Comparison of ENCODE assay signal across 1 cellular context in the genomic region with DNA sequence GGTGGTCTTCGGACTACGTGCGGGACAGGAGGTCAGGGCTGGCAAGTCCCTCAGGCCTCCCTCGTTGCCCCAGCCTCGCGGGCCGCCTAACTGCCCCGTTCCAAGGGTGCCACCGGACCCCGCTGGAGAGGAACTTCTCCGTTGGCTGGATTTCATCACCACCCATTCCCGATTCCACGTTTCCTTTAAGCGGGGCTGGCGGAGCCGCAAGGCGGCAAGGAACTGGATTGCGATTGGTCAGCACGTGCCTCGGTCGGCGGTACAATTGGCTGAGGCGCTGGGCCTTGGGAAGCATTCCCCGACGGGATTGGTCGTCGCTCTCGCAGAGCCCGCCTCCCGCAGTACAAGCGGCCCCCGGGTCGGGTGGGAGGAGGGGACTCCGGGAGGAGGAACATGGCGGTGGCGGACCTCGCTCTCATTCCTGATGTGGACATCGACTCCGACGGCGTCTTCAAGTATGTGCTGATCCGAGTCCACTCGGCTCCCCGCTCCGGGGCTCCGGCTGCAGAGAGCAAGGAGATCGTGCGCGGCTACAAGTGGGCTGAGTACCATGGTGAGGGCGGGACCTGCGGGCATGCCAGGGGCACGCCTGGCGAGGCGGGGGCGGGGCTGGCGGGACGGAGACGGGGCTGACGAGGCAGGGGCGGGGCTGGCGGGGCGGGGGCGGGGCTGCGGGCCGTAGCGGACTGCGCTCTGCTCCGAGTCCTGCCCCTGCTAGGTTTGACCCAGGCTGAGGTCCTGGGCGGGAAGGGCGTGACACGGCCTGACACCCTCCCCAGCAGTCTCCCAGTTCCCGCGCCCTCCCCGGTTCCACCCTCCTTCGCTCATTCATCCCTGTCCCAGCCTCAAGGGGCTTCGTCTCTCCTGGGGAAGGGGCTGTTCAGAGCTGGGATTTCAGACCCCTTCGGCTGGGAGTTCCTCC.
TF ChIP-seq lines count a peak whose summit lies in the region.

A gene (plus strand): TSS at position 372 of the 922 bp plus-strand sequence. CDS start 22 bp downstream, at position 394.

TF ChIP-seq in K562, 482 proteins besides CTCF, POLR2A, EP300 and RAD21 (continued from another document and continues in another):
- TF ChIP-seq, protein P1, sequence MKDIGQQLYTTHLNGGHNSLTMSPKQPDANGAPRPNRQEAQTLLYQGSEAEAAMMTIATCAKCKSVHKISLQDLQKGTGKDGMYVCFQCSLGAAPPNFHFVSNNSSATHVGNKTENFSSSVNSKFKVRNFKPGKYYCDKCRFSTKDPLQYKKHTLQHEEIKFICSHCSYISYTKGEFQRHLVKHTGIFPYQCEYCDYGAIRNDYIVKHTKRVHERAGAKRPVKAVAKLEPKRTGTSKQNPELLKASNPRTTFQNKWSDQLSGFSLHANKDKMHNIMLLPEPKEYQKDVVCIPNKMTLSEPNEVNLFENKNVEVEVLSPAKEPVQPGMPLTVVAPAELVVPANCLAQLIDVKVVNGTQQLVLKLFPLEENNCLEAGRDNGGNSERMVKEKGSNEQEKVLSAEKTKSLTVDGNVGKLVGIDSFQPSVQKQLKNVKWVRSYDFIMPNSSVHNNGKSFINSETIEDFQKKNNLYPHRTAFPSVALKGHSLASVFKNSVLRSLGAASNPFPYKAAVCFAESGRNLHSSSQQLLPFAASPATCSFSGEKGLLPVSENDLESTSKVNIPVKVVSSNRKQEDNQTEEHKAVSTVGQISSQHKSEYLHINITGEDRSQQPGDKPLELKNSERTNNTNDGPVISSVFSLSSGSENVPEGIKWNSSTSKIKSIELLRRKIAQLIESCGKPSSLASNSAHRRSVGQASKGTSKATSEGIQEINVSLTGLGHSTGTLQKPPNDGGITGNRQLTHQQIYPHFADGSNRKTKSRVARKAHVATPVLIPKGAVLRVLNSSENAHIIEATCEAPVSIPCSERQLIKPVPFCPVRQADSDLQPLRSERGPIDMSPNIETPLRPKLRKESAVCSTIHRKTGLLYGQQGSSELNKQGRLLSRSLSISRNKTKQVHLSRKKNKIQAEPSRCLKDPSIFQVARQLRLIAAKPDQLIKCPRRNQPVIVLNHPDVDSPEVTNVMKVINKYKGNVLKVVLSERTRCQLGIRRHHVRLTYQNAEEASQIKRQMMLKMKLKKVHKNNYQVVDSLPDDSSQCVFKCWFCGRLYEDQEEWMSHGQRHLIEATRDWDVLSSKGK (CRISPR knock-in tag; IDR thresholded peaks at IDR 0.05) = no peak
- TF ChIP-seq MIER1 (IDR thresholded peaks at IDR 0.05; ENCODE audit: low read depth) = no peak
- no peak for TF ChIP-seq MAFK (IDR thresholded peaks at IDR 0.05; ENCODE audit: low read length)
- TF ChIP-seq ERF (CRISPR knock-in tag; IDR thresholded peaks at IDR 0.05) = peak; percentile 84
- peak; percentile 50; the same call in 1 of the 2 replicates for TF ChIP-seq PML (IDR thresholded peaks at IDR 0.05; ENCODE audit: low read length)
- no peak for TF ChIP-seq PCBP1 (IDR thresholded peaks at IDR 0.05; ENCODE audit: low read depth, low read length, poor library complexity, severe bottlenecking)
- peak; percentile 74 for TF ChIP-seq RB1 (IDR thresholded peaks at IDR 0.05; ENCODE audit: low read depth)
- TF ChIP-seq, protein P2, sequence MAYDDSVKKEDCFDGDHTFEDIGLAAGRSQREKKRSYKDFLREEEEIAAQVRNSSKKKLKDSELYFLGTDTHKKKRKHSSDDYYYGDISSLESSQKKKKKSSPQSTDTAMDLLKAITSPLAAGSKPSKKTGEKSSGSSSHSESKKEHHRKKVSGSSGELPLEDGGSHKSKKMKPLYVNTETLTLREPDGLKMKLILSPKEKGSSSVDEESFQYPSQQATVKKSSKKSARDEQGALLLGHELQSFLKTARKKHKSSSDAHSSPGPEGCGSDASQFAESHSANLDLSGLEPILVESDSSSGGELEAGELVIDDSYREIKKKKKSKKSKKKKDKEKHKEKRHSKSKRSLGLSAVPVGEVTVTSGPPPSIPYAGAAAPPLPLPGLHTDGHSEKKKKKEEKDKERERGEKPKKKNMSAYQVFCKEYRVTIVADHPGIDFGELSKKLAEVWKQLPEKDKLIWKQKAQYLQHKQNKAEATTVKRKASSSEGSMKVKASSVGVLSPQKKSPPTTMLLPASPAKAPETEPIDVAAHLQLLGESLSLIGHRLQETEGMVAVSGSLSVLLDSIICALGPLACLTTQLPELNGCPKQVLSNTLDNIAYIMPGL (CRISPR knock-in tag; IDR thresholded peaks at IDR 0.05) = no peak
- no peak for TF ChIP-seq ARID2 (IDR thresholded peaks at IDR 0.05)
- TF ChIP-seq MTA3 (IDR thresholded peaks at IDR 0.05; ENCODE audit: borderline replicate concordance) = peak; percentile 94
- peak; percentile 81 for TF ChIP-seq RNF2 (IDR thresholded peaks at IDR 0.05)
- TF ChIP-seq ZNF696 (CRISPR knock-in tag; conservative IDR thresholded peaks at IDR 0.05) = no peak
- no peak for TF ChIP-seq MECOM (CRISPR knock-in tag; IDR thresholded peaks at IDR 0.05)
- TF ChIP-seq ZNF384 (IDR thresholded peaks at IDR 0.05; ENCODE audit: low read depth, low read length) = no peak
- TF ChIP-seq, protein P3, sequence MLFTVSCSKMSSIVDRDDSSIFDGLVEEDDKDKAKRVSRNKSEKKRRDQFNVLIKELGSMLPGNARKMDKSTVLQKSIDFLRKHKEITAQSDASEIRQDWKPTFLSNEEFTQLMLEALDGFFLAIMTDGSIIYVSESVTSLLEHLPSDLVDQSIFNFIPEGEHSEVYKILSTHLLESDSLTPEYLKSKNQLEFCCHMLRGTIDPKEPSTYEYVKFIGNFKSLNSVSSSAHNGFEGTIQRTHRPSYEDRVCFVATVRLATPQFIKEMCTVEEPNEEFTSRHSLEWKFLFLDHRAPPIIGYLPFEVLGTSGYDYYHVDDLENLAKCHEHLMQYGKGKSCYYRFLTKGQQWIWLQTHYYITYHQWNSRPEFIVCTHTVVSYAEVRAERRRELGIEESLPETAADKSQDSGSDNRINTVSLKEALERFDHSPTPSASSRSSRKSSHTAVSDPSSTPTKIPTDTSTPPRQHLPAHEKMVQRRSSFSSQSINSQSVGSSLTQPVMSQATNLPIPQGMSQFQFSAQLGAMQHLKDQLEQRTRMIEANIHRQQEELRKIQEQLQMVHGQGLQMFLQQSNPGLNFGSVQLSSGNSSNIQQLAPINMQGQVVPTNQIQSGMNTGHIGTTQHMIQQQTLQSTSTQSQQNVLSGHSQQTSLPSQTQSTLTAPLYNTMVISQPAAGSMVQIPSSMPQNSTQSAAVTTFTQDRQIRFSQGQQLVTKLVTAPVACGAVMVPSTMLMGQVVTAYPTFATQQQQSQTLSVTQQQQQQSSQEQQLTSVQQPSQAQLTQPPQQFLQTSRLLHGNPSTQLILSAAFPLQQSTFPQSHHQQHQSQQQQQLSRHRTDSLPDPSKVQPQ (CRISPR knock-in tag; IDR thresholded peaks at IDR 0.05; ENCODE audit: borderline replicate concordance) = no peak
- TF ChIP-seq, protein P4, sequence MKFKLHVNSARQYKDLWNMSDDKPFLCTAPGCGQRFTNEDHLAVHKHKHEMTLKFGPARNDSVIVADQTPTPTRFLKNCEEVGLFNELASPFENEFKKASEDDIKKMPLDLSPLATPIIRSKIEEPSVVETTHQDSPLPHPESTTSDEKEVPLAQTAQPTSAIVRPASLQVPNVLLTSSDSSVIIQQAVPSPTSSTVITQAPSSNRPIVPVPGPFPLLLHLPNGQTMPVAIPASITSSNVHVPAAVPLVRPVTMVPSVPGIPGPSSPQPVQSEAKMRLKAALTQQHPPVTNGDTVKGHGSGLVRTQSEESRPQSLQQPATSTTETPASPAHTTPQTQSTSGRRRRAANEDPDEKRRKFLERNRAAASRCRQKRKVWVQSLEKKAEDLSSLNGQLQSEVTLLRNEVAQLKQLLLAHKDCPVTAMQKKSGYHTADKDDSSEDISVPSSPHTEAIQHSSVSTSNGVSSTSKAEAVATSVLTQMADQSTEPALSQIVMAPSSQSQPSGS (CRISPR knock-in tag; IDR thresholded peaks at IDR 0.05) = no peak
- TF ChIP-seq ETV5 (CRISPR knock-in tag; IDR thresholded peaks at IDR 0.05; ENCODE audit: low read depth) = 0 out of 2 replicates have a peak, but pooled peaks have one; percentile 17
- no peak for TF ChIP-seq ZNF644 (tag; IDR thresholded peaks at IDR 0.05; ENCODE audit: low read depth)
- TF ChIP-seq ZSCAN29 (IDR thresholded peaks at IDR 0.05) = no peak
- no peak for TF ChIP-seq LCOR (CRISPR knock-in tag; IDR thresholded peaks at IDR 0.05)
- TF ChIP-seq ZNF766 (CRISPR knock-in tag; conservative IDR thresholded peaks at IDR 0.05) = no peak
- no peak for TF ChIP-seq SAFB2 (IDR thresholded peaks at IDR 0.05; ENCODE audit: borderline replicate concordance, low read depth, low read length, severe bottlenecking)
- TF ChIP-seq SIN3A (IDR thresholded peaks at IDR 0.05; ENCODE audit: borderline replicate concordance in 2 of 2, control insufficient read depth in 1 of 2, low read depth in 2 of 2, low read length in 2 of 2) = peak; percentile 66 to 92; a peak in 3 of 4 replicates
- TF ChIP-seq KDM4B (IDR thresholded peaks at IDR 0.05; ENCODE audit: borderline replicate concordance in 2 of 2, low read depth in 1 of 2) = no peak
- TF ChIP-seq EP400 (IDR thresholded peaks at IDR 0.05) = peak; percentile 100
- TF ChIP-seq, protein P5, sequence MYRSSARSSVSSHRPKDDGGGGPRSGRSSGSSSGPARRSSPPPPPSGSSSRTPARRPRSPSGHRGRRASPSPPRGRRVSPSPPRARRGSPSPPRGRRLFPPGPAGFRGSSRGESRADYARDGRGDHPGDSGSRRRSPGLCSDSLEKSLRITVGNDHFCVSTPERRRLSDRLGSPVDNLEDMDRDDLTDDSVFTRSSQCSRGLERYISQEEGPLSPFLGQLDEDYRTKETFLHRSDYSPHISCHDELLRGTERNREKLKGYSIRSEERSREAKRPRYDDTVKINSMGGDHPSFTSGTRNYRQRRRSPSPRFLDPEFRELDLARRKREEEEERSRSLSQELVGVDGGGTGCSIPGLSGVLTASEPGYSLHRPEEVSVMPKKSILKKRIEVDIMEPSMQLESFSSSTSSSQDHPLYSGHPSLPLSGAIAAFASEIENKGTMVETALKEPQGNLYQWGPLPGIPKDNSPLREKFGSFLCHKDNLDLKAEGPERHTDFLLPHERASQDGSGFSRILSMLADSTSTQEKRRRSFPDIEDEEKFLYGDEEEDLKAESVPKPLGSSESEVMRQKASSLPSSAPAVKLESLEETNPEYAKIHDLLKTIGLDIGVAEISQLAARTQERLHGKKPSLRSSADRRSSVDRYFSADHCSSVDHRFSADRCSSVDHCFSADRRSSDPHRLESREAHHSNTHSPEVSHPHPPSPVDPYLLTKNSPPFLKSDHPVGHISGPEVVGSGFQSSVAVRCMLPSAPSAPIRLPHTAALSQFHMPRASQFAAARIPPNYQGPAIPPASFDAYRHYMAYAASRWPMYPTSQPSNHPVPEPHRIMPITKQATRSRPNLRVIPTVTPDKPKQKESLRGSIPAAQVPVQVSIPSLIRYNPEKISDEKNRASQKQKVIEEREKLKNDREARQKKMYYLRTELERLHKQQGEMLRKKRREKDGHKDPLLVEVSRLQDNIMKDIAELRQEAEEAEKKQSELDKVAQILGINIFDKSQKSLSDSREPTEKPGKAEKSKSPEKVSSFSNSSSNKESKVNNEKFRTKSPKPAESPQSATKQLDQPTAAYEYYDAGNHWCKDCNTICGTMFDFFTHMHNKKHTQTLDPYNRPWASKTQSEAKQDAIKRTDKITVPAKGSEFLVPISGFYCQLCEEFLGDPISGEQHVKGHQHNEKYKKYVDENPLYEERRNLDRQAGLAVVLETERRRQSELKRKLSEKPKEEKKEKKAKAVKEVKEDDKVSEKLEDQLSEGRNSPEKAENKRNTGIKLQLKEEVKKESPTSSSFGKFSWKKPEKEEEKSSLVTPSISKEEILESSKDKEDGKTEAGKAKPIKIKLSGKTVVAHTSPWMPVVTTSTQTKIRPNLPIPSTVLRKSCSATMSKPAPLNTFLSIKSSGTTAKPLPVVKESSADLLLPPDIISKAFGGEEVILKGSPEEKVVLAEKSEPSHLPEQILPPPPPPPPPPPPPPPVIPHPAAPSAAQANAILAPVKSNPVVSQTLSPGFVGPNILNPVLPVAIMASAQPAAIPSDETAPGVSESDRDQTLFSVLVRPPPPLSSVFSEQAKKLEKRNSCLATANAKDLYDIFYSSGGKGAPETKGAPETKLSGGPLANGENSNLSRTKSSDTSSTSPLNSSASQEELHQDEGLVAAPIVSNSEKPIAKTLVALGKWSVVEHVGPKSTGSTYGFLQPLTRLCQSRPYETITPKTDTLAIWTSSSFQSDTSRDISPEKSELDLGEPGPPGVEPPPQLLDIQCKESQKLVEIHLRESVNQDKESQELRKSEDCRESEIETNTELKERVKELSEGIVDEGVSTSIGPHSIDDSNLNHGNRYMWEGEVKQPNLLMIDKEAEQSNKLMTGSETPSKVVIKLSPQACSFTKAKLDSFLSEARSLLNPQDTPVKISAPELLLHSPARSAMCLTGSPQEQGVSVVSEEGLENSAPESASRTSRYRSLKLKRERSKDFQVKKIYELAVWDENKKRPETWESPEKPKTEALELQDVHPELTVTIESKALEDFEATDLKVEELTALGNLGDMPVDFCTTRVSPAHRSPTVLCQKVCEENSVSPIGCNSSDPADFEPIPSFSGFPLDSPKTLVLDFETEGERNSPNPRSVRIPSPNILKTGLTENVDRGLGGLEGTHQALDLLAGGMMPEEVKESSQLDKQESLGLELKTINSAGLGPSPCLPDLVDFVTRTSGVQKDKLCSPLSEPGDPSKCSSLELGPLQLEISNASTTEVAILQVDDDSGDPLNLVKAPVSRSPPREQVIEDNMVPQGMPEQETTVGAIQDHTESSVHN (IDR thresholded peaks at IDR 0.05; ENCODE audit: borderline replicate concordance in 1 of 2, low read depth in 1 of 2) = no peak
- peak; percentile 82 for TF ChIP-seq SP2 (IDR thresholded peaks at IDR 0.05; ENCODE audit: extremely low read depth, low read depth, low read length, poor library complexity, severe bottlenecking)
- no peak for TF ChIP-seq ZNF695 (CRISPR knock-in tag; IDR thresholded peaks at IDR 0.05)
- TF ChIP-seq HDAC3 (IDR thresholded peaks at IDR 0.05; ENCODE audit: borderline replicate concordance, partially characterized antibody) = no peak
- no peak for TF ChIP-seq ZC3H4 (CRISPR knock-in tag; IDR thresholded peaks at IDR 0.05; ENCODE audit: borderline replicate concordance)
- no peak for TF ChIP-seq ZKSCAN8 (CRISPR knock-in tag; IDR thresholded peaks at IDR 0.05)
- TF ChIP-seq NEUROD1 (IDR thresholded peaks at IDR 0.05; ENCODE audit: borderline replicate concordance, low read depth, low read length, partially characterized antibody) = peak; percentile 99
- no peak for TF ChIP-seq TFAM (CRISPR knock-in tag; conservative IDR thresholded peaks at IDR 0.05)
- TF ChIP-seq, protein P6, sequence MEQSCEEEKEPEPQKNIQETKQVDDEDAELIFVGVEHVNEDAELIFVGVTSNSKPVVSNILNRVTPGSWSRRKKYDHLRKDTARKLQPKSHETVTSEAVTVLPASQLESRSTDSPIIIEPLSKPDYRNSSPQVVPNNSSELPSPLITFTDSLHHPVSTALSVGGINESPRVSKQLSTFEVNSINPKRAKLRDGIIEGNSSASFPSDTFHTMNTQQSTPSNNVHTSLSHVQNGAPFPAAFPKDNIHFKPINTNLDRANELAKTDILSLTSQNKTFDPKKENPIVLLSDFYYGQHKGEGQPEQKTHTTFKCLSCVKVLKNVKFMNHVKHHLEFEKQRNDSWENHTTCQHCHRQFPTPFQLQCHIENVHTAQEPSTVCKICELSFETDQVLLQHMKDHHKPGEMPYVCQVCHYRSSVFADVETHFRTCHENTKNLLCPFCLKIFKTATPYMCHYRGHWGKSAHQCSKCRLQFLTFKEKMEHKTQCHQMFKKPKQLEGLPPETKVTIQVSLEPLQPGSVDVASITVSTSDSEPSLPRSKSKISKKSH (CRISPR knock-in tag; IDR thresholded peaks at IDR 0.05) = no peak
- TF ChIP-seq YY1 (IDR thresholded peaks at IDR 0.05; ENCODE audit: borderline replicate concordance in 1 of 3, control insufficient read depth in 1 of 3, extremely low read depth in 1 of 3, insufficient read depth in 3 of 3, insufficient read length in 1 of 3, insufficient replicate concordance in 2 of 3, low read depth in 1 of 3, low read length in 2 of 3) = peak; percentile 47 to 91 (median 84)
- TF ChIP-seq ZBTB8A (IDR thresholded peaks at IDR 0.05; ENCODE audit: partially characterized antibody) = no peak
- TF ChIP-seq ZKSCAN3 (CRISPR knock-in tag; IDR thresholded peaks at IDR 0.05) = no peak
- TF ChIP-seq NONO (IDR thresholded peaks at IDR 0.05; ENCODE audit: low read depth in 2 of 2, low read length in 1 of 2) = peak in 1 of 2 experiments; percentile 19; a peak in 1 of 4 replicates
- TF ChIP-seq DDX20 (tag; IDR thresholded peaks at IDR 0.05; ENCODE audit: low read depth) = no peak
